ENCODE assay signal across 26 cellular contexts in the genomic region with DNA sequence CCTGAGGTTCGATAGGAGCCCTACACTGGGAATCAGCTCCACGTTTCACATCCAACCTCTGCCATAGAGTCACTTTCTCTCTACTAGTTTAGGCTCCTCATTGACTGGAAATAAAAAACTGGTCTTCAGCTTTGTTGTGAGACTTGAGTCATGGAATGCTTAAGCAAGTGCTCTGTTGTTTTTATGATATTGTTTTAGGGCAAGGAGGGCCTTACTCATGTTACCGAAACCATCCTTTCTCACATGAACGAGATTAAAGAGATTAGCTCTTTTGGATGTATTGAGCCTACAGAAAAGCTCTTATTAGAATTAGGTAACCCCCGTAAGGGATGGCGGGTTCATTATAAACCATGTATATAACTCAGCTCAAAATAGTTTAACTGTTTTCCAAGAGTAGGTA.
"Had no signal": no experiment of that assay in that cellular context is flagged by ENCODE, and none has a peak within 500 bp of the region (broad histone marks: within the 10 kb centered on the region; RNA-seq: fewer than 3 reads in every experiment).

No MANE protein-coding gene starts in this region.

- H3K79me2 ChIP-seq: hepatocyte had no signal

- H3K4me3 ChIP-seq: hepatocyte, lower lobe of right lung, mucosa of descending colon, ovary, prostate gland, spleen, suprapubic skin, thoracic aorta, tibial artery, uterus had no signal

- H3K27me3 ChIP-seq: hepatocyte, ovary, suprapubic skin, tibial artery, uterus had no signal

- ATAC-seq: left cardiac atrium; left lobe of liver; left ventricle myocardium superior; lower lobe of right lung; mucosa of descending colon; naive thymus-derived CD4-positive, alpha-beta T cell; natural killer cell treated with Interleukin-12 subunit alpha and Interleukin-12 subunit beta and Interleukin-15 and Interleukin-18, amount 100 ng/mL, for 72 hours; right cardiac atrium; sciatic nerve; stimulated activated effector memory CD8-positive, alpha-beta T cell treated with anti-CD3 and anti-CD28 coated beads, Interleukin-12 subunit alpha, Interleukin-12 subunit beta, amount 100 ng/mL, for 72 hours had no signal

- H3K27ac ChIP-seq: hepatocyte, lower lobe of right lung, ovary, prostate gland, spleen, suprapubic skin, thoracic aorta, tibial artery, uterus had no signal

- H2AFZ ChIP-seq: hepatocyte had no signal

- H3K4me2 ChIP-seq: hepatocyte had no signal

- DNase-seq: kidney glomerular epithelial cell; left cardiac atrium; left ventricle myocardium superior; lower lobe of right lung; mesendoderm; midbrain; mucosa of descending colon; naive thymus-derived CD4-positive, alpha-beta T cell; ovary; retina; right cardiac atrium; small intestine; spleen; stimulated activated CD4-positive, alpha-beta T cell treated with anti-CD3 and anti-CD28 coated beads, Interleukin-4, amount 100 ng/mL, for 24 hours; stimulated activated naive CD4-positive, alpha-beta T cell; tibial artery; trophoblast cell; uterus had no signal

- H3K4me1 ChIP-seq: lower lobe of right lung, prostate gland, spleen, uterus had no signal

- H3K36me3 ChIP-seq: lower lobe of right lung, ovary, prostate gland, spleen, suprapubic skin, thoracic aorta, tibial artery, uterus had no signal

- H3K9me3 ChIP-seq: lower lobe of right lung, mucosa of descending colon, ovary, prostate gland, spleen, suprapubic skin, thoracic aorta, tibial artery, uterus had no signal
